In genomic region chr2:239035361-239035814, GRCh38 we compare ENCODE assay signal across 8 cellular contexts.
A peak's percentile ranks its signal among the peaks of the same experiment; 100 is the strongest.
DNase-seq lines count a peak whose midpoint lies in the region; ATAC-seq, FAIRE-seq and TF ChIP-seq lines count a peak whose summit lies in the region.

No MANE protein-coding gene starts in this region.

- in situ Hi-C loops in K562 (cut with MboI), result no loop called here

- no peaks in the 10 kb centered on the region for H3K9me3 ChIP-seq in HCT116 (ENCODE audit: control insufficient read depth in 1 of 2, insufficient read depth in 1 of 2, low read depth in 1 of 2, low read length in 2 of 2)
- no peaks in the 10 kb centered on the region for H3K9me3 ChIP-seq in K562 (replicated peaks; ENCODE audit: control insufficient read depth, insufficient read depth, low read depth, low read length)

- DNase-seq in C1 segment of cervical spinal cord (lab: John Stamatoyannopoulos, UW) (peak in 11 of 14 donors; percentile 2 to 67 (median 36)), HCT116 (ENCODE audit: low read depth, low spot score) (peak; percentile 4), K562 (ENCODE audit: extremely low read depth in 1 of 4, low spot score in 3 of 4) (peak; percentile 53 to 91 (median 88)), inferior parietal cortex (ENCODE audit: extremely low spot score) (peak; percentile 55), islet precursor cell (no peak)
- DNase-seq in stimulated activated CD4-positive, alpha-beta T cell treated with anti-CD3 and anti-CD28 coated beads, Interleukin-2, amount 100 ng/mL, for 48 hours, result peak; percentile 70 to 72

- peak overlapping the region; percentile 35 for H2AFZ ChIP-seq in HCT116 (ENCODE audit: low read depth, low read length, poor library complexity, severe bottlenecking)
- H2AFZ ChIP-seq in K562 (ENCODE audit: low read depth, low read length), result no peak overlapping the region

- H3K4me3 ChIP-seq in HCT116 (replicated peaks in 1 of 2; ENCODE audit: low read depth in 1 of 2, low read length in 2 of 2) (no peak overlapping the region), K562 (no peak overlapping the region)

- RAD21 ChIA-PET in HCT116 (lab: Charles Lee; ENCODE audit: low non-redundant PET in 1 of 2, low total read pairs in 2 of 2, uncharacterized antibody in 2 of 2, unreplicated experiment in 2 of 2), result no interaction called here

- intact Hi-C loops in HCT116 (cut with micrococcal nuclease) (loop anchor here (2.0 kb wide), 1 partner anchor 71 kb away; no protein-coding TSS in a partner anchor), K562 (cut with micrococcal nuclease) (loop anchor here (10.0 kb wide), 1 partner anchor 229 kb away; no protein-coding TSS in a partner anchor)

- no peaks in the 10 kb centered on the region for H3K9me1 ChIP-seq in K562 (ENCODE audit: control insufficient read depth, insufficient read depth, low read length)

- H3K27me3 ChIP-seq in HCT116 (ENCODE audit: insufficient read depth, low read length) (peaks cover 23% of the 10 kb centered on the region), K562 (ENCODE audit: control insufficient read depth in 2 of 2, insufficient read depth in 2 of 2, low read length in 2 of 2) (peaks cover 9 to 27% of the 10 kb centered on the region in 2 experiments; a peak in 3 of 5 replicates)

- TF ChIP-seq POLR2A in HCT116 (IDR thresholded peaks at IDR 0.05; ENCODE audit: borderline replicate concordance, extremely low read depth, insufficient read depth, insufficient read length) (no peak), K562 (conservative IDR thresholded peaks at IDR 0.05) (no peak)

- H3K4me2 ChIP-seq in HCT116 (ENCODE audit: low read length) (peak overlapping the region; percentile 32), K562 (ENCODE audit: insufficient read depth, low read length) (no peak overlapping the region)

- H3K36me3 ChIP-seq in HCT116 (ENCODE audit: control insufficient read depth in 1 of 2, insufficient read depth in 2 of 2, low read length in 2 of 2) (no peaks in the 10 kb centered on the region), K562 (ENCODE audit: control insufficient read depth, insufficient read depth, low read length) (no peaks in the 10 kb centered on the region)

- no peak for TF ChIP-seq EP300 in K562 (IDR thresholded peaks at IDR 0.05; ENCODE audit: low read length)

- TF ChIP-seq CTCF in HCT116 (IDR thresholded peaks at IDR 0.05 in 2 of 3, conservative IDR thresholded peaks at IDR 0.05 in 1 of 3; ENCODE audit: borderline replicate concordance in 1 of 3, insufficient read depth in 1 of 3, low read depth in 2 of 3, low read length in 2 of 3) (peak; percentile 54 to 77 (median 71); a peak in 5 of 6 replicates), VCaP (conservative IDR thresholded peaks at IDR 0.05) (peak; percentile 92), K562 (IDR thresholded peaks at IDR 0.05 in 2 of 3, conservative IDR thresholded peaks at IDR 0.05 in 1 of 3; ENCODE audit: insufficient read depth in 2 of 3, low read depth in 1 of 3, low read length in 3 of 3) (peak; percentile 55 to 70 (median 63); a peak in 5 of 6 replicates)

- CTCF ChIA-PET in HCT116 (lab: Charles Lee), result no interaction called here
- CTCF ChIA-PET in K562 (lab: Yijun Ruan, JAX; ENCODE audit: low intra/inter-chr PET ratio), result no interaction called here

- no peak overlapping the region for H3K27ac ChIP-seq in HCT116 (ENCODE audit: low read depth, low read length)
- H3K27ac ChIP-seq in VCaP, result peak overlapping the region; percentile 47; the same call in 1 of the 2 replicates
- no peak overlapping the region for H3K27ac ChIP-seq in K562 (ENCODE audit: extremely low read depth, low read depth, low read length)

- BruUV-seq in HCT116 (replicated peaks; lab: Mats Ljungman, UMichigan) (no TSS peak), K562 (replicated peaks; lab: Mats Ljungman, UMichigan) (no TSS peak)

- POLR2A ChIA-PET in HCT116 (lab: Charles Lee), result no interaction called here
- POLR2A ChIA-PET in K562 (lab: Yijun Ruan, JAX), result no interaction called here

- ATAC-seq in HCT116 (peak; percentile 98), K562 (peak; percentile 98), HG03095 (IDR thresholded peaks at IDR 0.05; ENCODE audit: unreplicated experiment) (no peak)

- whole genome bisulfite sequencing in K562 (ENCODE audit: insufficient coverage, low coverage, missing lambda C conversion rate), result 15% methylated on average over 14 of the region's 29 CpGs

- TF ChIP-seq RAD21 in HCT116 (IDR thresholded peaks at IDR 0.05; ENCODE audit: low read depth), result peak; percentile 79
- TF ChIP-seq RAD21 in K562 (CRISPR knock-in tag; conservative IDR thresholded peaks at IDR 0.05 in 1 of 2, IDR thresholded peaks at IDR 0.05 in 1 of 2), result peak; percentile 25 to 45

- H3K79me2 ChIP-seq in HCT116 (ENCODE audit: insufficient read depth, low read length) (no peaks in the 10 kb centered on the region), K562 (ENCODE audit: control insufficient read depth, insufficient read depth, low read length) (no peaks in the 10 kb centered on the region)

- H3K4me1 ChIP-seq in HCT116 (ENCODE audit: control insufficient read depth in 1 of 2, insufficient read depth in 2 of 2, low read length in 2 of 2), result peaks cover 0 to 3% of the 10 kb centered on the region in 2 experiments; a peak in 1 of 4 replicates
- H3K4me1 ChIP-seq in K562 (replicated peaks in 1 of 2; ENCODE audit: control insufficient read depth in 2 of 2, insufficient read depth in 2 of 2, low read length in 2 of 2), result peaks cover 0 to 8% of the 10 kb centered on the region in 2 experiments; a peak in 2 of 5 replicates

- no peak for FAIRE-seq in K562 (lab: Jason Lieb, UNC)

- no peaks in the 10 kb centered on the region for H3K9me2 ChIP-seq in HCT116 (ENCODE audit: insufficient read depth)

- H4K20me1 ChIP-seq in HCT116 (ENCODE audit: insufficient read depth) (no peaks in the 10 kb centered on the region), K562 (replicated peaks; ENCODE audit: control insufficient read depth, insufficient read depth, low read length) (no peaks in the 10 kb centered on the region; the same call in 1 of the 2 replicates)

- H3K9ac ChIP-seq in HCT116 (ENCODE audit: low read length) (no peak overlapping the region), K562 (ENCODE audit: insufficient read depth in 1 of 2, low read depth in 2 of 2, low read length in 2 of 2) (no peak overlapping the region)

TF ChIP-seq in HCT116, 20 proteins besides CTCF, POLR2A, EP300 and RAD21:
- no peak for TF ChIP-seq SRF (IDR thresholded peaks at IDR 0.05; ENCODE audit: low read depth)
- no peak for TF ChIP-seq ATF3 (IDR thresholded peaks at IDR 0.05)
- peak; percentile 30 for TF ChIP-seq YY1 (IDR thresholded peaks at IDR 0.05; ENCODE audit: extremely low read depth, insufficient replicate concordance, low read depth, low read length)
TF ChIP-seq in HCT116: peak in this region for 1.

TF ChIP-seq in K562, 482 proteins besides CTCF, POLR2A, EP300 and RAD21:
- TF ChIP-seq, protein P1, sequence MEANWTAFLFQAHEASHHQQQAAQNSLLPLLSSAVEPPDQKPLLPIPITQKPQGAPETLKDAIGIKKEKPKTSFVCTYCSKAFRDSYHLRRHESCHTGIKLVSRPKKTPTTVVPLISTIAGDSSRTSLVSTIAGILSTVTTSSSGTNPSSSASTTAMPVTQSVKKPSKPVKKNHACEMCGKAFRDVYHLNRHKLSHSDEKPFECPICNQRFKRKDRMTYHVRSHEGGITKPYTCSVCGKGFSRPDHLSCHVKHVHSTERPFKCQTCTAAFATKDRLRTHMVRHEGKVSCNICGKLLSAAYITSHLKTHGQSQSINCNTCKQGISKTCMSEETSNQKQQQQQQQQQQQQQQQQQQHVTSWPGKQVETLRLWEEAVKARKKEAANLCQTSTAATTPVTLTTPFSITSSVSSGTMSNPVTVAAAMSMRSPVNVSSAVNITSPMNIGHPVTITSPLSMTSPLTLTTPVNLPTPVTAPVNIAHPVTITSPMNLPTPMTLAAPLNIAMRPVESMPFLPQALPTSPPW (CRISPR knock-in tag; IDR thresholded peaks at IDR 0.05), result 0 out of 2 replicates have a peak, but pooled peaks have one; percentile 40
- TF ChIP-seq ZBTB7A (IDR thresholded peaks at IDR 0.05; ENCODE audit: borderline replicate concordance, control insufficient read depth, low read depth, low read length) (0 out of 2 replicates have a peak, but pooled peaks have one; percentile 16), STAG1 (CRISPR knock-in tag; IDR thresholded peaks at IDR 0.05; ENCODE audit: borderline replicate concordance) (peak; percentile 49; the same call in 1 of the 2 replicates), SMC3 (conservative IDR thresholded peaks at IDR 0.05; ENCODE audit: insufficient read depth, low read depth, low read length) (peak; percentile 56), GATA2 (CRISPR knock-in tag; IDR thresholded peaks at IDR 0.05) (no peak)
